ENCODE assay signal across 8 cellular contexts in the genomic region with DNA sequence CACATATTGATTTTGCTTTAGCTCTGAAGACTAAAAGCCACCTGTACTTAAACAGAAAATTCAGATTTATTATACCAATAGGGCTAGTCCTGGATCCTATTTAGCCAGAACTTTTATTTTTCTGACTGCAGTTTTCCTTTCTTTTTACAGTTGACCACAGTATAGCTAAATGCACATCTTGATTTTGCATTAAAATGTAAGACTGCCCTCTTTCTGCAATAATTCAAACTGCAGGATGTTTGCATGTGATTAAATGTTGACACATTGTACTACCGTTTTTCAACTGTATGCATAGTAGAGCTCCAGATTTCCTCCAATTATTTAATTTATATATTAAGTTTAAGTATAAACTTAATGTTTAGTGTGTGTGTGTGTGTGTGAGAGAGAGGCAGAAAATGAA.
DNase-seq lines count a peak whose midpoint lies in the region; ATAC-seq and TF ChIP-seq lines count a peak whose summit lies in the region.

No MANE protein-coding gene starts in this region.

- CTCF ChIA-PET in activated naive CD4-positive, alpha-beta T cell treated with anti-CD3 and anti-CD28 coated beads, Interleukin-2, amount 10 ng/mL, durations not matched to agents 7 days and 5 days (lab: Charles Lee): no interaction called here

- no peak overlapping the region for H3K27ac Mint-ChIP-seq in activated naive CD4-positive, alpha-beta T cell treated with anti-CD3 and anti-CD28 coated beads, Interleukin-2, amount 10 ng/mL, durations not matched to agents 7 days and 5 days

- ATAC-seq in lower lobe of right lung: no peak
- no peak for ATAC-seq in HG03469 (IDR thresholded peaks at IDR 0.05; ENCODE audit: unreplicated experiment)

- no peak overlapping the region for H3K4me3 Mint-ChIP-seq in activated naive CD4-positive, alpha-beta T cell treated with anti-CD3 and anti-CD28 coated beads, Interleukin-2, amount 10 ng/mL, durations not matched to agents 7 days and 5 days

- no peak overlapping the region for H3K27ac ChIP-seq in lower lobe of right lung

- H3K27me3 Mint-ChIP-seq in activated naive CD4-positive, alpha-beta T cell treated with anti-CD3 and anti-CD28 coated beads, Interleukin-2, amount 10 ng/mL, durations not matched to agents 7 days and 5 days: no peaks in the 10 kb centered on the region

- H3K9me3 Mint-ChIP-seq in activated naive CD4-positive, alpha-beta T cell treated with anti-CD3 and anti-CD28 coated beads, Interleukin-2, amount 10 ng/mL, durations not matched to agents 7 days and 5 days: no peaks in the 10 kb centered on the region

- H3K4me1 Mint-ChIP-seq in activated naive CD4-positive, alpha-beta T cell treated with anti-CD3 and anti-CD28 coated beads, Interleukin-2, amount 10 ng/mL, durations not matched to agents 7 days and 5 days: no peaks in the 10 kb centered on the region

- no peaks in the 10 kb centered on the region for H3K36me3 ChIP-seq in lower lobe of right lung

- H3K4me3 ChIP-seq in cardiac fibroblast (replicated peaks in 1 of 2; ENCODE audit: low read depth in 2 of 2, low read length in 2 of 2) (no peak overlapping the region), lower lobe of right lung (no peak overlapping the region)

- DNase-seq in EL (peak; percentile 54), NCI-H1694 treated with DMSO at 0.1 percent for 48 hours (lab: John Stamatoyannopoulos, UW) (peak; percentile 27), cardiac fibroblast (ENCODE audit: low read depth in 2 of 2) (peak; percentile 58 to 81), lower lobe of right lung (no peak)
- no peak for DNase-seq in activated naive CD4-positive, alpha-beta T cell treated with anti-CD3 and anti-CD28 coated beads, Interleukin-2, amount 10 ng/mL, durations not matched to agents 7 days and 5 days
- no peak for DNase-seq in stimulated activated CD4-positive, alpha-beta T cell treated with anti-CD3 and anti-CD28 coated beads, Interleukin-12 subunit alpha, Interleukin-12 subunit beta, amount 100 ng/mL, for 4 hours
- no peak for DNase-seq in effector CD8-positive, alpha-beta T cell (lab: John Stamatoyannopoulos, UW)

- no peaks in the 10 kb centered on the region for H3K4me1 ChIP-seq in lower lobe of right lung

- intact Hi-C loops in lower lobe of right lung (cut with DNase I): no loop called here

- TF ChIP-seq CTCF in cardiac fibroblast (IDR thresholded peaks at IDR 0.05; ENCODE audit: low read depth, low read length) (peak; percentile 51), lower lobe of right lung (IDR thresholded peaks at IDR 0.05) (peak; percentile 49)

- no peaks in the 10 kb centered on the region for H3K36me3 Mint-ChIP-seq in activated naive CD4-positive, alpha-beta T cell treated with anti-CD3 and anti-CD28 coated beads, Interleukin-2, amount 10 ng/mL, durations not matched to agents 7 days and 5 days

- H3K27me3 ChIP-seq in lower lobe of right lung (ENCODE audit: low read depth): no peaks in the 10 kb centered on the region

- H3K9me3 ChIP-seq in lower lobe of right lung: no peaks in the 10 kb centered on the region

Comparison
In these comparisons a context has a peak if more than half of its experiments do, and no peak if none do; other contexts are left out.
1. DNase-seq: peak in EL (single experiment), NCI-H1694 treated with DMSO at 0.1 percent for 48 hours (single experiment) and cardiac fibroblast (2 of 2); none in lower lobe of right lung (single experiment), activated naive CD4-positive, alpha-beta T cell treated with anti-CD3 and anti-CD28 coated beads, Interleukin-2, amount 10 ng/mL, durations not matched to agents 7 days and 5 days (single experiment), stimulated activated CD4-positive, alpha-beta T cell treated with anti-CD3 and anti-CD28 coated beads, Interleukin-12 subunit alpha, Interleukin-12 subunit beta, amount 100 ng/mL, for 4 hours (single experiment) and effector CD8-positive, alpha-beta T cell (single experiment).